ENCODE assay signal across 6 cellular contexts in genomic region chr11:65613091-65613928, GRCh38. TPM values are rescaled to one million over a fixed set of nuclear protein-coding genes. Genes with fewer than 3 reads are reported as not detected.
DNase-seq lines count a peak whose midpoint lies in the region; ATAC-seq, FAIRE-seq and TF ChIP-seq lines count a peak whose summit lies in the region.

No MANE protein-coding gene starts in this region.

- H3K36me3 ChIP-seq in HUES64 (ENCODE audit: insufficient read depth, low read length) (peaks cover 14% of the 10 kb centered on the region), K562 (ENCODE audit: control insufficient read depth, insufficient read depth, low read length) (peaks cover 45% of the 10 kb centered on the region; the same call in 2 of the 3 replicates)

- peaks cover 26 to 63% (median 61%) of the 10 kb centered on the region in 4 donors for H3K4me1 Mint-ChIP-seq in naive thymus-derived CD8-positive, alpha-beta T cell

- no peaks in the 10 kb centered on the region for H3K9me1 ChIP-seq in K562 (ENCODE audit: control insufficient read depth, insufficient read depth, low read length)

- in situ Hi-C loops in K562 (cut with MboI), result no loop called here

- no peaks in the 10 kb centered on the region for H3K9me3 ChIP-seq in HUES64 (ENCODE audit: insufficient read depth, low read depth, low read length)
- no peaks in the 10 kb centered on the region for H3K9me3 ChIP-seq in K562 (replicated peaks; ENCODE audit: control insufficient read depth, insufficient read depth, low read depth, low read length)

- H3K27me3 ChIP-seq in HUES64 (ENCODE audit: insufficient read depth, low read length) (no peaks in the 10 kb centered on the region), K562 (ENCODE audit: control insufficient read depth in 2 of 2, insufficient read depth in 2 of 2, low read length in 2 of 2) (no peaks in the 10 kb centered on the region)

- FAIRE-seq in K562 (lab: Jason Lieb, UNC), result no peak

- H3K4me3 Mint-ChIP-seq in naive thymus-derived CD8-positive, alpha-beta T cell, result peak overlapping the region; percentile 86 to 99 (median 94)

- WGBS in HUES64, result 62% methylated on average over 43 of the region's 43 CpGs
- 50% methylated on average over 33 of the region's 43 CpGs for WGBS in K562 (ENCODE audit: insufficient coverage, low coverage, missing lambda C conversion rate)

- BruUV-seq in K562 (replicated peaks; lab: Mats Ljungman, UMichigan), result no TSS peak

- intact Hi-C loops in K562 (cut with micrococcal nuclease), result no loop called here

- no peak for DNase-seq in K562 (ENCODE audit: extremely low read depth in 1 of 4, low spot score in 3 of 4)
- peak in 1 of 10 donors; percentile 19 for DNase-seq in naive thymus-derived CD8-positive, alpha-beta T cell
- DNase-seq in iPS-NIHi7 (ENCODE audit: extremely low spot score), result no peak
- DNase-seq in activated CD4-positive, CD25-positive, alpha-beta regulatory T cell (lab: John Stamatoyannopoulos, UW), result no peak

- peak overlapping the region; percentile 76 for H3K4me3 ChIP-seq in HUES64 (ENCODE audit: low read length)
- H3K4me3 ChIP-seq in K562, result peak overlapping the region; percentile 87

- no peak for TF ChIP-seq CTCF in K562 (IDR thresholded peaks at IDR 0.05 in 2 of 3, conservative IDR thresholded peaks at IDR 0.05 in 1 of 3; ENCODE audit: insufficient read depth in 2 of 3, low read depth in 1 of 3, low read length in 3 of 3)

- H4K20me1 ChIP-seq in K562 (replicated peaks; ENCODE audit: control insufficient read depth, insufficient read depth, low read length), result no peaks in the 10 kb centered on the region; the same call in 1 of the 2 replicates

- CTCF ChIA-PET in K562 (lab: Yijun Ruan, JAX; ENCODE audit: low intra/inter-chr PET ratio), result interaction anchor here (0.8 kb wide), 1 partner anchor 72 kb away, joined by 3 read pairs; no protein-coding TSS in a partner anchor

- H2AFZ ChIP-seq in K562 (ENCODE audit: low read depth, low read length), result peak overlapping the region; percentile 77

- POLR2A ChIA-PET in K562 (lab: Yijun Ruan, JAX), result interaction anchor here (0.5 to 1.9 kb wide), 10 partner anchors 10 to 477 kb away, joined by 3 to 9 read pairs (median 4); partner anchors contain the start of gene KCNK7
- POLR2A ChIA-PET in naive thymus-derived CD8-positive, alpha-beta T cell (lab: Charles Lee), result interaction anchor here (0.7 to 38.5 kb wide), 16 partner anchors 10 to 803 kb away, joined by 3 to 1068 read pairs (median 4); partner anchors contain the start of genes EHBP1L1, FAM89B, KCNK7 and MUS81

- 0 out of 2 replicates have a peak, but pooled peaks cover 4% of the 10 kb centered on the region for H3K4me1 ChIP-seq in HUES64 (ENCODE audit: insufficient read depth, low read length)
- H3K4me1 ChIP-seq in K562 (replicated peaks in 1 of 2; ENCODE audit: control insufficient read depth in 2 of 2, insufficient read depth in 2 of 2, low read length in 2 of 2), result peaks cover 28 to 70% of the 10 kb centered on the region in 2 experiments

- no peaks in the 10 kb centered on the region for H3K9me3 Mint-ChIP-seq in naive thymus-derived CD8-positive, alpha-beta T cell

- H3K36me3 Mint-ChIP-seq in naive thymus-derived CD8-positive, alpha-beta T cell, result peaks cover 0 to 29% (median 1%) of the 10 kb centered on the region in 3 donors

- no peak for ATAC-seq in K562
- peak in 1 of 2 donors; percentile 0 for ATAC-seq in naive thymus-derived CD8-positive, alpha-beta T cell
- ATAC-seq in HG02642 (IDR thresholded peaks at IDR 0.05; ENCODE audit: poor library complexity, unreplicated experiment), result no peak

- H3K4me2 ChIP-seq in K562 (ENCODE audit: insufficient read depth, low read length), result peak overlapping the region; percentile 90

- H3K9ac ChIP-seq in HUES64 (ENCODE audit: low read depth, low read length) (peak overlapping the region; percentile 83), K562 (ENCODE audit: insufficient read depth in 1 of 2, low read depth in 2 of 2, low read length in 2 of 2) (peak overlapping the region; percentile 83 to 93)

- TF ChIP-seq POLR2A in K562 (conservative IDR thresholded peaks at IDR 0.05), result no peak

- no peak for TF ChIP-seq RAD21 in K562 (CRISPR knock-in tag; conservative IDR thresholded peaks at IDR 0.05 in 1 of 2, IDR thresholded peaks at IDR 0.05 in 1 of 2)

- peaks cover 0 to 2% (median 0%) of the 10 kb centered on the region in 5 donors for H3K27me3 Mint-ChIP-seq in naive thymus-derived CD8-positive, alpha-beta T cell

- peak overlapping the region; percentile 47 to 96 (median 93) for H3K27ac Mint-ChIP-seq in naive thymus-derived CD8-positive, alpha-beta T cell

- TF ChIP-seq EP300 in K562 (IDR thresholded peaks at IDR 0.05; ENCODE audit: low read length), result no peak

- H3K79me2 ChIP-seq in K562 (ENCODE audit: control insufficient read depth, insufficient read depth, low read length), result peaks cover 65% of the 10 kb centered on the region

- H3K27ac ChIP-seq in HUES64 (ENCODE audit: low read depth, low read length) (peak overlapping the region; percentile 93), K562 (ENCODE audit: extremely low read depth, low read depth, low read length) (peak overlapping the region; percentile 74)

RNA-seq across cellular contexts. Expression of gene MAP3K11, which starts 0.7 kb away (rescaled TPM):
- polyA plus RNA-seq in HUES64 (2013, experiment 1 of 2), result 27.1 TPM
- polyA plus RNA-seq in HUES64 (2013, experiment 2 of 2), result 31.1 TPM
- 60.6 and 168 TPM in 2 replicates for total RNA-seq in K562 (2011; cell fraction: chromatin; rRNA removed; ENCODE audit: low replicate concordance)
- 72.6 and 83.4 TPM in 2 replicates for total RNA-seq in K562 (2011; cell fraction: nucleolus; rRNA removed)
- total RNA-seq in K562 (2011; cell fraction: nucleoplasm; rRNA removed), result 51.5 and 63.5 TPM in 2 replicates
- 28.7 and 39.9 TPM in 2 replicates for total RNA-seq in K562 (2014; rRNA removed)
- total RNA-seq in K562 (2014; rRNA removed; fragmentation: Illumina TruSeq; extraction: Trizol), result 5.4 and 9.0 TPM in 2 replicates
- total RNA-seq in K562 (2015; rRNA removed; fragmentation: Illumina TruSeq; extraction: Trizol), result 18.2 and 20.5 TPM in 2 replicates
- 42.7 and 47.7 TPM in 2 replicates for total RNA-seq in K562 (2021)
- 13.1 and 18.0 TPM in 2 replicates for polyA plus RNA-seq in K562 (2011; rRNA removed)
- polyA plus RNA-seq in K562 (2011; cell fraction: cytosol; rRNA removed), result 19.3 and 52.1 TPM in 2 replicates
- polyA plus RNA-seq in K562 (2011; cell fraction: nucleus; rRNA removed), result 31.1 and 52.1 TPM in 2 replicates
- polyA plus RNA-seq in K562 (2012), result 35.9 and 37.4 TPM in 2 replicates
- 12.2 and 23.0 TPM in 2 replicates for polyA plus RNA-seq in K562 (2014; fragmentation: Illumina TruSeq; extraction: Trizol)
- polyA plus RNA-seq in K562 (2014; fragmentation: Nextera tagmentation; extraction: Ambion mirVana), result 1 to 10 TPM in 1 of 2 experiments, under 1 TPM in 1; 0.77 to 1.6 TPM
- polyA plus RNA-seq in K562 (2014; rRNA removed), result 25.0 and 31.6 TPM in 2 replicates
- 14.7 TPM in 2 replicates for polyA minus RNA-seq in K562 (2011; rRNA and poly(A)+ RNA removed)
- polyA minus RNA-seq in K562 (2011; cell fraction: cytosol; rRNA and poly(A)+ RNA removed), result 23.4 and 26.2 TPM in 2 replicates
- polyA minus RNA-seq in K562 (2011; cell fraction: nucleus; rRNA and poly(A)+ RNA removed), result 24.2 and 31.1 TPM in 2 replicates
- 10 to 100 TPM; 61.6 to 66.3 TPM for total RNA-seq in naive thymus-derived CD8-positive, alpha-beta T cell
- polyA plus RNA-seq in naive thymus-derived CD8-positive, alpha-beta T cell, result 10 to 100 TPM in 2 of 3 donors, 1 to 10 TPM in 1; 8.7 to 20.5 (median 12.7) TPM

RNA-seq across cellular contexts. Expression of gene PCNX3, which starts 2.3 kb away (rescaled TPM):
- polyA plus RNA-seq in HUES64 (2013, experiment 1 of 2), result 21.2 TPM
- 20.7 TPM for polyA plus RNA-seq in HUES64 (2013, experiment 2 of 2)
- total RNA-seq in K562 (2011; cell fraction: chromatin; rRNA removed; ENCODE audit: low replicate concordance), result 75.0 and 267 TPM in 2 replicates
- total RNA-seq in K562 (2011; cell fraction: nucleolus; rRNA removed), result 170 and 187 TPM in 2 replicates
- 110 and 119 TPM in 2 replicates for total RNA-seq in K562 (2011; cell fraction: nucleoplasm; rRNA removed)
- 21.3 and 24.3 TPM in 2 replicates for total RNA-seq in K562 (2014; rRNA removed)
- total RNA-seq in K562 (2014; rRNA removed; fragmentation: Illumina TruSeq; extraction: Trizol), result 2.5 and 4.3 TPM in 2 replicates
- 13.9 and 14.1 TPM in 2 replicates for total RNA-seq in K562 (2015; rRNA removed; fragmentation: Illumina TruSeq; extraction: Trizol)
- 40.0 and 47.8 TPM in 2 replicates for total RNA-seq in K562 (2021)
- 9.2 and 19.0 TPM in 2 replicates for polyA plus RNA-seq in K562 (2011; rRNA removed)
- 17.7 and 33.4 TPM in 2 replicates for polyA plus RNA-seq in K562 (2011; cell fraction: cytosol; rRNA removed)
- polyA plus RNA-seq in K562 (2011; cell fraction: nucleus; rRNA removed), result 87.8 and 157 TPM in 2 replicates
- 25.3 and 40.1 TPM in 2 replicates for polyA plus RNA-seq in K562 (2012)
- 12.8 and 28.6 TPM in 2 replicates for polyA plus RNA-seq in K562 (2014; fragmentation: Illumina TruSeq; extraction: Trizol)
- polyA plus RNA-seq in K562 (2014; fragmentation: Nextera tagmentation; extraction: Ambion mirVana), result under 1 TPM; 0.11 to 0.29 TPM
- polyA plus RNA-seq in K562 (2014; rRNA removed), result 30.1 and 32.8 TPM in 2 replicates
- polyA minus RNA-seq in K562 (2011; rRNA and poly(A)+ RNA removed), result 8.4 and 10.6 TPM in 2 replicates
- 25.9 and 35.1 TPM in 2 replicates for polyA minus RNA-seq in K562 (2011; cell fraction: cytosol; rRNA and poly(A)+ RNA removed)
- 43.0 and 43.9 TPM in 2 replicates for polyA minus RNA-seq in K562 (2011; cell fraction: nucleus; rRNA and poly(A)+ RNA removed)
- total RNA-seq in naive thymus-derived CD8-positive, alpha-beta T cell, result 10 to 100 TPM; 57.4 to 64.2 TPM
- 1 to 10 TPM in 2 of 3 donors, under 1 TPM in 1; 0.96 to 6.5 (median 2.2) TPM for polyA plus RNA-seq in naive thymus-derived CD8-positive, alpha-beta T cell

RNA-seq across cellular contexts. Expression of gene KCNK7, which starts 17.7 kb away (rescaled TPM):
- polyA plus RNA-seq in HUES64 (2013, experiment 1 of 2), result 0.60 TPM
- polyA plus RNA-seq in HUES64 (2013, experiment 2 of 2), result 0.32 TPM
- 0.33 and 1.00 TPM in 2 replicates for total RNA-seq in K562 (2011; cell fraction: chromatin; rRNA removed; ENCODE audit: low replicate concordance)
- 0.26 TPM in 1 of 2 replicates, not detected in the other for total RNA-seq in K562 (2011; cell fraction: nucleolus; rRNA removed)
- total RNA-seq in K562 (2011; cell fraction: nucleoplasm; rRNA removed), result 0.29 TPM in 1 of 2 replicates, not detected in the other
- not detected in 2 replicates for total RNA-seq in K562 (2014; rRNA removed)
- total RNA-seq in K562 (2014; rRNA removed; fragmentation: Illumina TruSeq; extraction: Trizol), result not detected in 2 replicates
- total RNA-seq in K562 (2015; rRNA removed; fragmentation: Illumina TruSeq; extraction: Trizol), result not detected in 2 replicates
- total RNA-seq in K562 (2021), result 0.40 TPM in 1 of 2 replicates, not detected in the other
- not detected in 2 replicates for polyA plus RNA-seq in K562 (2011; rRNA removed)
- polyA plus RNA-seq in K562 (2011; cell fraction: cytosol; rRNA removed), result 0.28 TPM in 1 of 2 replicates, not detected in the other
- not detected in 2 replicates for polyA plus RNA-seq in K562 (2011; cell fraction: nucleus; rRNA removed)
- 0.39 and 0.58 TPM in 2 replicates for polyA plus RNA-seq in K562 (2012)
- polyA plus RNA-seq in K562 (2014; fragmentation: Illumina TruSeq; extraction: Trizol), result not detected in 2 replicates
- not detected for polyA plus RNA-seq in K562 (2014; fragmentation: Nextera tagmentation; extraction: Ambion mirVana)
- polyA plus RNA-seq in K562 (2014; rRNA removed), result 0.07 TPM in 1 of 2 replicates, not detected in the other
- not detected in 2 replicates for polyA minus RNA-seq in K562 (2011; rRNA and poly(A)+ RNA removed)
- not detected in 2 replicates for polyA minus RNA-seq in K562 (2011; cell fraction: cytosol; rRNA and poly(A)+ RNA removed)
- polyA minus RNA-seq in K562 (2011; cell fraction: nucleus; rRNA and poly(A)+ RNA removed), result 0.27 TPM in 1 of 2 replicates, not detected in the other
- 1 to 10 TPM; 2.4 to 5.0 TPM for total RNA-seq in naive thymus-derived CD8-positive, alpha-beta T cell
- under 1 TPM in 1 of 3 donors, not detected in 2; 0.34 TPM for polyA plus RNA-seq in naive thymus-derived CD8-positive, alpha-beta T cell

RNA-seq across cellular contexts. Expression of gene SIPA1, which starts 24.6 kb away (rescaled TPM):
- 15.8 TPM for polyA plus RNA-seq in HUES64 (2013, experiment 1 of 2)
- 21.8 TPM for polyA plus RNA-seq in HUES64 (2013, experiment 2 of 2)
- 26.8 and 126 TPM in 2 replicates for total RNA-seq in K562 (2011; cell fraction: chromatin; rRNA removed; ENCODE audit: low replicate concordance)
- total RNA-seq in K562 (2011; cell fraction: nucleolus; rRNA removed), result 79.4 and 96.4 TPM in 2 replicates
- 35.7 and 43.0 TPM in 2 replicates for total RNA-seq in K562 (2011; cell fraction: nucleoplasm; rRNA removed)
- total RNA-seq in K562 (2014; rRNA removed) (45.7 and 56.0 TPM in 2 replicates), K562 (2014; rRNA removed; fragmentation: Illumina TruSeq; extraction: Trizol) (12.4 and 14.2 TPM in 2 replicates), K562 (2015; rRNA removed; fragmentation: Illumina TruSeq; extraction: Trizol) (28.3 and 29.2 TPM in 2 replicates), K562 (2021) (83.1 and 85.8 TPM in 2 replicates)
- polyA plus RNA-seq in K562 (2011; rRNA removed) (16.8 and 31.3 TPM in 2 replicates), K562 (2014; fragmentation: Illumina TruSeq; extraction: Trizol) (15.5 and 30.0 TPM in 2 replicates), K562 (2014; fragmentation: Nextera tagmentation; extraction: Ambion mirVana) (1 to 10 TPM in 1 of 2 experiments, under 1 TPM in 1; 0.25 to 1.4 TPM), K562 (2014; rRNA removed) (34.7 and 37.2 TPM in 2 replicates)
- polyA plus RNA-seq in K562 (2011; cell fraction: cytosol; rRNA removed), result 19.5 and 74.2 TPM in 2 replicates
- polyA plus RNA-seq in K562 (2011; cell fraction: nucleus; rRNA removed), result 72.0 and 175 TPM in 2 replicates
- 54.8 and 65.0 TPM in 2 replicates for polyA plus RNA-seq in K562 (2012)
- polyA minus RNA-seq in K562 (2011; rRNA and poly(A)+ RNA removed), result 15.4 and 26.3 TPM in 2 replicates
- 43.1 and 44.1 TPM in 2 replicates for polyA minus RNA-seq in K562 (2011; cell fraction: cytosol; rRNA and poly(A)+ RNA removed)
- polyA minus RNA-seq in K562 (2011; cell fraction: nucleus; rRNA and poly(A)+ RNA removed), result 26.3 and 33.0 TPM in 2 replicates
- total RNA-seq in naive thymus-derived CD8-positive, alpha-beta T cell, result 100 to 1,000 TPM; 155 to 157 TPM
- polyA plus RNA-seq in naive thymus-derived CD8-positive, alpha-beta T cell, result 100 to 1,000 TPM; 118 to 238 (median 140) TPM

RNA-seq across cellular contexts. Expression of gene EHBP1L1, which starts 37.5 kb away (rescaled TPM):
- polyA plus RNA-seq in HUES64 (2013, experiment 1 of 2), result 2.9 TPM
- polyA plus RNA-seq in HUES64 (2013, experiment 2 of 2), result 4.2 TPM
- 131 and 234 TPM in 2 replicates for total RNA-seq in K562 (2011; cell fraction: chromatin; rRNA removed; ENCODE audit: low replicate concordance)
- total RNA-seq in K562 (2011; cell fraction: nucleolus; rRNA removed), result 106 and 109 TPM in 2 replicates
- total RNA-seq in K562 (2011; cell fraction: nucleoplasm; rRNA removed), result 106 and 124 TPM in 2 replicates
- total RNA-seq in K562 (2014; rRNA removed), result 80.6 and 98.7 TPM in 2 replicates
- 24.2 and 28.8 TPM in 2 replicates for total RNA-seq in K562 (2014; rRNA removed; fragmentation: Illumina TruSeq; extraction: Trizol)
- total RNA-seq in K562 (2015; rRNA removed; fragmentation: Illumina TruSeq; extraction: Trizol), result 26.3 and 29.2 TPM in 2 replicates
- total RNA-seq in K562 (2021), result 60.9 and 87.1 TPM in 2 replicates
- 19.2 and 29.8 TPM in 2 replicates for polyA plus RNA-seq in K562 (2011; rRNA removed)
- polyA plus RNA-seq in K562 (2011; cell fraction: cytosol; rRNA removed), result 22.0 and 75.3 TPM in 2 replicates
- 63.0 and 156 TPM in 2 replicates for polyA plus RNA-seq in K562 (2011; cell fraction: nucleus; rRNA removed)
- polyA plus RNA-seq in K562 (2012), result 47.0 and 62.8 TPM in 2 replicates
- polyA plus RNA-seq in K562 (2014; fragmentation: Illumina TruSeq; extraction: Trizol), result 36.9 and 50.9 TPM in 2 replicates
- polyA plus RNA-seq in K562 (2014; fragmentation: Nextera tagmentation; extraction: Ambion mirVana), result under 1 TPM; 0.03 to 0.38 TPM
- 56.4 and 61.3 TPM in 2 replicates for polyA plus RNA-seq in K562 (2014; rRNA removed)
- 15.6 and 21.1 TPM in 2 replicates for polyA minus RNA-seq in K562 (2011; rRNA and poly(A)+ RNA removed)
- polyA minus RNA-seq in K562 (2011; cell fraction: cytosol; rRNA and poly(A)+ RNA removed), result 50.6 and 59.1 TPM in 2 replicates
- polyA minus RNA-seq in K562 (2011; cell fraction: nucleus; rRNA and poly(A)+ RNA removed), result 17.2 and 21.5 TPM in 2 replicates
- total RNA-seq in naive thymus-derived CD8-positive, alpha-beta T cell, result 100 to 1,000 TPM; 101 to 108 TPM
- polyA plus RNA-seq in naive thymus-derived CD8-positive, alpha-beta T cell, result 10 to 100 TPM; 10.8 to 19.8 (median 11.5) TPM
